ENCODE assay signal across 1 cellular context in genomic region chr12:51023625-51024395, GRCh38.
TF ChIP-seq lines count a peak whose summit lies in the region.

No MANE protein-coding gene starts in this region.

TF ChIP-seq in HCT116, 20 proteins besides CTCF, POLR2A, EP300 and RAD21 (continued from another document):
- TF ChIP-seq REST (IDR thresholded peaks at IDR 0.05; ENCODE audit: low read depth) (no peak), SP1 (IDR thresholded peaks at IDR 0.05; ENCODE audit: low read depth) (no peak), FOSL1 (IDR thresholded peaks at IDR 0.05; ENCODE audit: low read depth) (no peak), MAX (IDR thresholded peaks at IDR 0.05) (no peak), CEBPB (IDR thresholded peaks at IDR 0.05; ENCODE audit: low read depth) (no peak), YY1 (IDR thresholded peaks at IDR 0.05; ENCODE audit: extremely low read depth, insufficient replicate concordance, low read depth, low read length) (no peak), EZH2phosphoT487 (IDR thresholded peaks at IDR 0.05; ENCODE audit: borderline replicate concordance) (no peak), ATF3 (IDR thresholded peaks at IDR 0.05) (no peak)
